27 cellular contexts compared by ENCODE assay signal in genomic region chr2:216803803-216804202, GRCh38. TPM values are rescaled to one million over a fixed set of nuclear protein-coding genes. Genes with fewer than 3 reads are reported as not detected.
DNase-seq lines count a peak whose midpoint lies in the region; ATAC-seq and TF ChIP-seq lines count a peak whose summit lies in the region.
"Had no signal": no experiment of that assay in that cellular context is flagged by ENCODE, and none has a peak within 500 bp of the region (broad histone marks: within the 10 kb centered on the region; RNA-seq: fewer than 3 reads in every experiment).

No MANE protein-coding gene starts in this region.

- peak overlapping the region; percentile 70 to 73 for H3K27ac ChIP-seq in coronary artery
- H3K27ac ChIP-seq: adrenal gland, colonic mucosa, neutrophil, upper lobe of right lung, WERI-Rb-1 had no signal

- DNase-seq in DMS153 (lab: John Stamatoyannopoulos, UW), result peak; percentile 52
- DNase-seq in NCI-H2029 (lab: John Stamatoyannopoulos, UW), result peak; percentile 58
- DNase-seq in coronary artery (ENCODE audit: low spot score), result no peak
- DNase-seq in left lobe of liver (ENCODE audit: low spot score), result peak; percentile 80
- DNase-seq in NCI-H2227 (lab: John Stamatoyannopoulos, UW; ENCODE audit: unreplicated experiment), result no peak
- no peak for DNase-seq in hepatic stellate cell (ENCODE audit: low spot score)
- DNase-seq in occipital lobe (lab: John Stamatoyannopoulos, UW), result no peak
- DNase-seq in DMS53 treated with DMSO at 0.1 percent for 48 hours (lab: John Stamatoyannopoulos, UW; ENCODE audit: unreplicated experiment), result no peak
- DNase-seq: activated CD4-positive, alpha-beta T cell treated with anti-CD3 and anti-CD28 coated beads, Interleukin-2, amount 50 U/mL, for 1 hour; activated CD8-positive, alpha-beta memory T cell treated with anti-CD3 and anti-CD28 coated beads, Interleukin-2, amount 10 ng/mL, durations not matched to agents 7 days and 5 days; activated naive CD4-positive, alpha-beta T cell; activated T-cell treated with anti-CD3 and anti-CD28 coated beads, Interleukin-2, amount 50 U/mL, for 48 hours; adrenal gland; CD8-positive, alpha-beta memory T cell; colonic mucosa; DMS79 treated with DMSO at 0.1 percent for 48 hours; effector memory CD8-positive, alpha-beta T cell; erythroblast; mesenchymal stem cell; stimulated activated CD4-positive, alpha-beta T cell treated with anti-CD3 and anti-CD28 coated beads, Interleukin-1b, Interleukin-23, amount 100 ng/mL, for 48 hours; upper lobe of right lung; WERI-Rb-1 had no signal

- H3K4me3 ChIP-seq in coronary artery, result no peak overlapping the region
- H3K4me3 ChIP-seq: adrenal gland, colonic mucosa, smooth muscle cell, upper lobe of right lung had no signal

- ATAC-seq in left lobe of liver, result peak; percentile 94
- ATAC-seq: activated CD8-positive, alpha-beta memory T cell treated with anti-CD3 and anti-CD28 coated beads, Interleukin-2, amount 10 ng/mL, durations not matched to agents 7 days and 5 days; effector memory CD8-positive, alpha-beta T cell had no signal

- TF ChIP-seq CTCF in coronary artery (IDR thresholded peaks at IDR 0.05), result no peak

RNA-seq across cellular contexts. Expression of gene TNP1, which starts 56.1 kb away (rescaled TPM):
- total RNA-seq in left lobe of liver (not detected), occipital lobe (not detected)
- total RNA-seq: A673; activated CD8-positive, alpha-beta memory T cell treated with anti-CD3 and anti-CD28 coated beads, Interleukin-2, amount 10 ng/mL, durations not matched to agents 7 days and 5 days; adrenal gland; CD8-positive, alpha-beta memory T cell; colonic mucosa; H4; NCI-H460; smooth muscle cell; upper lobe of right lung had no signal

Comparison
In these comparisons a context has a peak if more than half of its experiments do, and no peak if none do; other contexts are left out.
1. DNase-seq: peak in DMS153 (single experiment), NCI-H2029 (single experiment) and left lobe of liver (single experiment); none in coronary artery (single experiment), NCI-H2227 (single experiment), hepatic stellate cell (single experiment), occipital lobe (single experiment) and DMS53 treated with DMSO at 0.1 percent for 48 hours (single experiment).